Comparison of ENCODE assay signal across 8 cellular contexts in the genomic region with DNA sequence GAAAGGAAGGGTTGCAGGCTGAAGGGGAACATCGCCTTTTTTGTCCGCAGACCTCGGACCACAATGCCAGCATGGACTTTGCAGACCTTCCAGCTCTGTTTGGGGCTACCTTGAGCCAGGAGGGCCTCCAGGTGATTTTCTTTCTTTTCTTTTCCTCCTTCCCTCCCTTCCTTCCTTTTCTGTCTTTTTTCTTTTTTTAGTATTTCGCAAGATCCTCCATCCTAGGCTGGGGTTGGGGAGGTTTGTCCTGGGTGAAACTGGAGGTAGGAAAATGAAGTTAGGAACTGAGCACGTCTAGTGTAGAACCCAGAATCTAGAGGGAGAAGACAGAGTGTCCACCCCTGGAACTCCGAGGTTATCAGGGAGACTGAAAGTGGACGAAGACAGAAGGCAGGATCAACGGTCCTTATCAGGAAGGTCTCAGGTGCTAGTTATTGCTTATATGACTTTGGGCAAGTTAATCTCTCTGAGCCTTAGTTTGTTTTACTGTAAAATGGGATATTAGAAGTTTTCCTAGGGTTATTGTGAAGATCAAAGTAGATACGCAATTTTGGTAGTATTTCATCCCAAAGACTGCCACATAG. TPM values are rescaled to one million over a fixed set of nuclear protein-coding genes. Genes with fewer than 3 reads are reported as not detected.
DNase-seq lines count a peak whose midpoint lies in the region; ATAC-seq and TF ChIP-seq lines count a peak whose summit lies in the region.

No MANE protein-coding gene starts in this region.

- peaks cover 59 to 73% of the 10 kb centered on the region in 2 donors for H3K36me3 Mint-ChIP-seq in activated naive CD4-positive, alpha-beta T cell treated with anti-CD3 and anti-CD28 coated beads, Interleukin-2, amount 50 U/mL, for 72 hours
- peaks cover 55 to 74% of the 10 kb centered on the region in 2 donors for H3K36me3 Mint-ChIP-seq in stimulated activated naive B cell treated with anti-CD40 and anti-IgM and Interleukin-4, amounts not matched to agents 10 μg/mL and 1 μg/mL and 100 μg/mL, for 72 hours

- H3K36me3 ChIP-seq in iPS-18a (ENCODE audit: control insufficient read depth, low read depth, low read length) = peaks cover 45% of the 10 kb centered on the region

- no peaks in the 10 kb centered on the region for H3K9me3 ChIP-seq in iPS-18a (ENCODE audit: control insufficient read depth, low read depth, low read length)

- no peaks in the 10 kb centered on the region for H3K9me3 Mint-ChIP-seq in activated naive CD4-positive, alpha-beta T cell treated with anti-CD3 and anti-CD28 coated beads, Interleukin-2, amount 50 U/mL, for 72 hours
- H3K9me3 Mint-ChIP-seq in stimulated activated naive B cell treated with anti-CD40 and anti-IgM and Interleukin-4, amounts not matched to agents 10 μg/mL and 1 μg/mL and 100 μg/mL, for 72 hours = no peaks in the 10 kb centered on the region

- peaks cover 16% of the 10 kb centered on the region for H3K4me1 ChIP-seq in iPS-18a (ENCODE audit: control insufficient read depth, low read depth, low read length)

- H3K4me1 Mint-ChIP-seq in stimulated activated naive B cell treated with anti-CD40 and anti-IgM and Interleukin-4, amounts not matched to agents 10 μg/mL and 1 μg/mL and 100 μg/mL, for 72 hours = peaks cover 53 to 79% of the 10 kb centered on the region in 2 donors

- H3K9ac ChIP-seq in iPS-18a (ENCODE audit: low read length) = peak overlapping the region; percentile 93

- H3K4me3 ChIP-seq in HL-60 (replicated peaks; ENCODE audit: insufficient read depth, low read length) (peak overlapping the region; percentile 50), iPS-18a (ENCODE audit: low read length) (peak overlapping the region; percentile 63)

- H3K27ac Mint-ChIP-seq in activated naive CD4-positive, alpha-beta T cell treated with anti-CD3 and anti-CD28 coated beads, Interleukin-2, amount 50 U/mL, for 72 hours = peak overlapping the region; percentile 97 to 98
- peak overlapping the region; percentile 97 for H3K27ac Mint-ChIP-seq in stimulated activated naive B cell treated with anti-CD40 and anti-IgM and Interleukin-4, amounts not matched to agents 10 μg/mL and 1 μg/mL and 100 μg/mL, for 72 hours

- H3K27me3 ChIP-seq in HL-60 (ENCODE audit: insufficient read depth, poor library complexity, severe bottlenecking) = no peaks in the 10 kb centered on the region
- H3K27me3 ChIP-seq in iPS-18a (ENCODE audit: control insufficient read depth, insufficient read depth, low read length) = no peaks in the 10 kb centered on the region

- H3K27me3 Mint-ChIP-seq in stimulated activated naive B cell treated with anti-CD40 and anti-IgM and Interleukin-4, amounts not matched to agents 10 μg/mL and 1 μg/mL and 100 μg/mL, for 72 hours = no peaks in the 10 kb centered on the region

- DNase-seq in HL-60 (ENCODE audit: low read depth in 1 of 2, low spot score in 1 of 2) (no peak), GM13977 (ENCODE audit: low spot score) (no peak), NCI-H1105 treated with DMSO at 0.1 percent for 48 hours (lab: John Stamatoyannopoulos, UW) (no peak)
- DNase-seq in activated naive CD4-positive, alpha-beta T cell treated with anti-CD3 and anti-CD28 coated beads, Interleukin-2, amount 50 U/mL, for 72 hours (ENCODE audit: low spot score in 2 of 2) = no peak
- no peak for DNase-seq in stimulated activated naive B cell treated with anti-CD40 and anti-IgM and Interleukin-4, amounts not matched to agents 10 μg/mL and 1 μg/mL and 100 μg/mL, for 72 hours

- TF ChIP-seq CTCF in HL-60 (IDR thresholded peaks at IDR 0.05; ENCODE audit: insufficient read depth, low read length) (no peak), GM13977 (IDR thresholded peaks at IDR 0.05; ENCODE audit: extremely low read depth, insufficient read depth, missing control alignments) (no peak)

- in situ Hi-C loops in GM13977 (cut with MboI; ENCODE audit: low pct_unique_long_range_greater_than_20kb, low sequenced_read_pairs, unreplicated experiment) = no loop called here

- H3K27ac ChIP-seq in HL-60 (replicated peaks) (peak overlapping the region; percentile 95), iPS-18a (ENCODE audit: low read length) (peak overlapping the region; percentile 38)

- no peak for ATAC-seq in activated naive CD4-positive, alpha-beta T cell treated with anti-CD3 and anti-CD28 coated beads, Interleukin-2, amount 50 U/mL, for 72 hours
- no peak for ATAC-seq in stimulated activated naive B cell treated with anti-CD40 and anti-IgM and Interleukin-4, amounts not matched to agents 10 μg/mL and 1 μg/mL and 100 μg/mL, for 72 hours (replicated peaks)
- no peak for ATAC-seq in HG03378 (IDR thresholded peaks at IDR 0.05; ENCODE audit: unreplicated experiment)
- ATAC-seq in HG02623 (IDR thresholded peaks at IDR 0.05; ENCODE audit: unreplicated experiment) = no peak

- peak overlapping the region; percentile 81 to 82 for H3K4me3 Mint-ChIP-seq in stimulated activated naive B cell treated with anti-CD40 and anti-IgM and Interleukin-4, amounts not matched to agents 10 μg/mL and 1 μg/mL and 100 μg/mL, for 72 hours

RNA-seq across cellular contexts. Expression of gene RNF167, which starts 1.1 kb away (rescaled TPM):
- 100 to 1,000 TPM; 188 to 241 TPM for total RNA-seq in activated naive CD4-positive, alpha-beta T cell treated with anti-CD3 and anti-CD28 coated beads, Interleukin-2, amount 50 U/mL, for 72 hours

RNA-seq across cellular contexts. Expression of gene SLC25A11, which starts 1.3 kb away (rescaled TPM):
- 10 to 100 TPM; 69.4 to 89.1 TPM for total RNA-seq in activated naive CD4-positive, alpha-beta T cell treated with anti-CD3 and anti-CD28 coated beads, Interleukin-2, amount 50 U/mL, for 72 hours

RNA-seq across cellular contexts. Expression of gene PFN1, which starts 7.2 kb away (rescaled TPM):
- 1,000 to 10,000 TPM; 1,929 to 1,966 TPM for total RNA-seq in activated naive CD4-positive, alpha-beta T cell treated with anti-CD3 and anti-CD28 coated beads, Interleukin-2, amount 50 U/mL, for 72 hours

RNA-seq across cellular contexts. Expression of gene GP1BA, which starts 9.0 kb away (rescaled TPM):
- total RNA-seq in activated naive CD4-positive, alpha-beta T cell treated with anti-CD3 and anti-CD28 coated beads, Interleukin-2, amount 50 U/mL, for 72 hours = not detected

RNA-seq across cellular contexts. Expression of gene ENO3, which starts 9.8 kb away (rescaled TPM):
- 10 to 100 TPM; 32.1 to 47.9 TPM for total RNA-seq in activated naive CD4-positive, alpha-beta T cell treated with anti-CD3 and anti-CD28 coated beads, Interleukin-2, amount 50 U/mL, for 72 hours
